1 cellular context compared by ENCODE assay signal in genomic region chr15:89419370-89419984, GRCh38.
TF ChIP-seq lines count a peak whose summit lies in the region.

No MANE protein-coding gene starts in this region.

TF ChIP-seq in K562, 482 proteins besides CTCF, POLR2A, EP300 and RAD21 (continued from another document and continues in another):
- TF ChIP-seq CUX1 (CRISPR knock-in tag; IDR thresholded peaks at IDR 0.05) (no peak), TFAP4 (CRISPR knock-in tag; IDR thresholded peaks at IDR 0.05; ENCODE audit: borderline replicate concordance) (peak; percentile 38; the same call in 1 of the 2 replicates), ZNF449 (CRISPR knock-in tag; IDR thresholded peaks at IDR 0.05) (no peak), HES1 (IDR thresholded peaks at IDR 0.05; ENCODE audit: low read depth) (no peak), GABPA (tag; conservative IDR thresholded peaks at IDR 0.05; ENCODE audit: low read depth) (0 out of 2 replicates have a peak, but pooled peaks have one; percentile 21), ETV5 (CRISPR knock-in tag; IDR thresholded peaks at IDR 0.05; ENCODE audit: low read depth) (0 out of 2 replicates have a peak, but pooled peaks have one; percentile 24), HOMEZ (CRISPR knock-in tag; IDR thresholded peaks at IDR 0.05) (no peak), MIER1 (IDR thresholded peaks at IDR 0.05; ENCODE audit: low read depth) (peak; percentile 95), SNRNP70 (optimal IDR thresholded peaks at IDR 0.05; ENCODE audit: low read depth, low read length) (no peak), NCOA4 (IDR thresholded peaks at IDR 0.05; ENCODE audit: partially characterized antibody) (no peak), ZNF511 (CRISPR knock-in tag; IDR thresholded peaks at IDR 0.05) (0 out of 2 replicates have a peak, but pooled peaks have one; percentile 49), PRMT5 (CRISPR knock-in tag; IDR thresholded peaks at IDR 0.05) (peak; percentile 82; the same call in 1 of the 2 replicates), NR2C1 (IDR thresholded peaks at IDR 0.05) (peak; percentile 61), NR2C1 (tag; IDR thresholded peaks at IDR 0.05) (peak; percentile 71), SLC30A9 (CRISPR knock-in tag; IDR thresholded peaks at IDR 0.05) (no peak), ZNF174 (CRISPR knock-in tag; IDR thresholded peaks at IDR 0.05) (no peak), TRIM24 (IDR thresholded peaks at IDR 0.05) (no peak), CCNT2 (IDR thresholded peaks at IDR 0.05; ENCODE audit: borderline replicate concordance, extremely low read depth, insufficient read length, low read depth, low read length) (no peak), ZNF592 (IDR thresholded peaks at IDR 0.05) (no peak), CHCHD3 (CRISPR knock-in tag; IDR thresholded peaks at IDR 0.05) (no peak), ZNF232 (CRISPR knock-in tag; IDR thresholded peaks at IDR 0.05) (0 out of 2 replicates have a peak, but pooled peaks have one; percentile 43), REST (CRISPR knock-in tag; IDR thresholded peaks at IDR 0.05; ENCODE audit: low read depth) (peak; percentile 98), CBX3 (IDR thresholded peaks at IDR 0.05; ENCODE audit: borderline replicate concordance in 1 of 2, low read length in 2 of 2) (peak in 1 of 2 experiments; percentile 55; a peak in 1 of 3 replicates), HBP1 (CRISPR knock-in tag; IDR thresholded peaks at IDR 0.05) (no peak), C11orf30 (IDR thresholded peaks at IDR 0.05; ENCODE audit: low read depth) (no peak), RFX1 (IDR thresholded peaks at IDR 0.05) (no peak), AFF1 (IDR thresholded peaks at IDR 0.05; ENCODE audit: low read depth in 1 of 2, partially characterized antibody in 2 of 2) (peak in 1 of 2 experiments; percentile 76), MYNN (IDR thresholded peaks at IDR 0.05) (no peak), MYNN (CRISPR knock-in tag; IDR thresholded peaks at IDR 0.05) (no peak), PTTG1 (tag; IDR thresholded peaks at IDR 0.05; ENCODE audit: low read depth) (no peak), KLF1 (tag; IDR thresholded peaks at IDR 0.05) (no peak), E2F3 (CRISPR knock-in tag; IDR thresholded peaks at IDR 0.05) (no peak), ZNF717 (CRISPR knock-in tag; IDR thresholded peaks at IDR 0.05) (no peak)
